11 cellular contexts compared by ENCODE assay signal in genomic region chr14:101681795-101682194, GRCh38.
"Had no signal": no experiment of that assay in that cellular context is flagged by ENCODE, and none has a peak within 500 bp of the region (broad histone marks: within the 10 kb centered on the region; RNA-seq: fewer than 3 reads in every experiment).

No MANE protein-coding gene starts in this region.

- H3K4me1 ChIP-seq: HAP-1 had no signal

- H3K27ac ChIP-seq: GM23248 had no signal

- H3K4me2 ChIP-seq: GM23338 had no signal

- H3K9ac ChIP-seq: GM23248 had no signal

- DNase-seq: GM23248, GOT3, H7, H9, HCEC 1CT, HFFc6 had no signal

- H3K9me3 ChIP-seq: HAP-1 had no signal

- H3K4me3 ChIP-seq: GM23248, GM23338, HAP-1 had no signal

- FAIRE-seq: H1, H54 had no signal

- ATAC-seq: GM23338, HCT116 had no signal

- H3K36me3 ChIP-seq: HAP-1 had no signal

- H2AFZ ChIP-seq: GM23248, GM23338 had no signal
